ENCODE assay signal across 1 cellular context in the genomic region with DNA sequence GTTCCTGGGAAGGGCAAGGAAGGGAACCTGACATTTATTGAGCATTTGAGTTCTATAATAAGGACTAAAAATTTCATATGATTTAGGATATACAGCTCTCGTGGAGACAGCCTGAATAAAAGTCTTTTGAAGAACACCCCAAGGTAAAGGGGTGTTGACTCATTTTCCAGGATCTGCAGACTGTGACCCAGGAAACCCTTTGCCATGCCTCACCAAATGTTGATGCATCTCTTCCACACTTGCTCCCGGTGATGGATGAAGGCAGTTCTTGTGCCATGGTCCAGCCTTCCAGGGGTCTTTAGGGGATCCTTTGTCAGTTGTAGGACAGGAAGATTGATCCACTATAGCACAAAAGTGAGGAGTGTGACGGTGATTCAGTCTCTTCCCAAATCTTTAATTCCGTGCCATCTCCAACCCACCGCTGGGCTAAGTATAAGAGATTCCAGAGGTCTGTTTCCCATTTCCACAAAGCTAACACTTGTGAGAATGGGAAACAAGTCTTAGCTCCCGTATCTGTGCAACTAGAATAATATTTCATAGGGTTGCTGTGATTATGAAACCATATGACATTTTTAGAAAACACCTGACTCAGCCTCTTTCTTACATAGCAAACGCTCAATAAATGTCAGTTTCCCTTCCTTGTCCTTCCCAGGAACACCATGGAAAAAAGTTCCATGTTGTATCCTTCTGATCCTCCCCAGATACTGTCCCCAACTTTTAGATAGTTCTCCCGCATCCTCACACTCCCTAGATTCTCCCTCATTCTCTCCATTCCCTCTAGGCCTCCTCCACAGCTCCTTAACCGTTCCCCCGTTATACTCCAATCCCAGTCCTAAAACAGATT.
A peak's percentile ranks its signal among the peaks of the same experiment; 100 is the strongest.
TF ChIP-seq lines count a peak whose summit lies in the region.

No MANE protein-coding gene starts in this region.

TF ChIP-seq in K562, 482 proteins besides CTCF, POLR2A, EP300 and RAD21 (continued from another document and continues in another):
- TF ChIP-seq, protein P1, sequence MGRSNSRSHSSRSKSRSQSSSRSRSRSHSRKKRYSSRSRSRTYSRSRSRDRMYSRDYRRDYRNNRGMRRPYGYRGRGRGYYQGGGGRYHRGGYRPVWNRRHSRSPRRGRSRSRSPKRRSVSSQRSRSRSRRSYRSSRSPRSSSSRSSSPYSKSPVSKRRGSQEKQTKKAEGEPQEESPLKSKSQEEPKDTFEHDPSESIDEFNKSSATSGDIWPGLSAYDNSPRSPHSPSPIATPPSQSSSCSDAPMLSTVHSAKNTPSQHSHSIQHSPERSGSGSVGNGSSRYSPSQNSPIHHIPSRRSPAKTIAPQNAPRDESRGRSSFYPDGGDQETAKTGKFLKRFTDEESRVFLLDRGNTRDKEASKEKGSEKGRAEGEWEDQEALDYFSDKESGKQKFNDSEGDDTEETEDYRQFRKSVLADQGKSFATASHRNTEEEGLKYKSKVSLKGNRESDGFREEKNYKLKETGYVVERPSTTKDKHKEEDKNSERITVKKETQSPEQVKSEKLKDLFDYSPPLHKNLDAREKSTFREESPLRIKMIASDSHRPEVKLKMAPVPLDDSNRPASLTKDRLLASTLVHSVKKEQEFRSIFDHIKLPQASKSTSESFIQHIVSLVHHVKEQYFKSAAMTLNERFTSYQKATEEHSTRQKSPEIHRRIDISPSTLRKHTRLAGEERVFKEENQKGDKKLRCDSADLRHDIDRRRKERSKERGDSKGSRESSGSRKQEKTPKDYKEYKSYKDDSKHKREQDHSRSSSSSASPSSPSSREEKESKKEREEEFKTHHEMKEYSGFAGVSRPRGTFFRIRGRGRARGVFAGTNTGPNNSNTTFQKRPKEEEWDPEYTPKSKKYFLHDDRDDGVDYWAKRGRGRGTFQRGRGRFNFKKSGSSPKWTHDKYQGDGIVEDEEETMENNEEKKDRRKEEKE (IDR thresholded peaks at IDR 0.05; ENCODE audit: borderline replicate concordance in 1 of 2, control insufficient read depth in 1 of 2, low read depth in 2 of 2, low read length in 1 of 2) = 0 out of 4 replicates have a peak, but pooled peaks of 1 of the 2 experiments have one; percentile 60
- TF ChIP-seq ZBTB1 (CRISPR knock-in tag; IDR thresholded peaks at IDR 0.05; ENCODE audit: borderline replicate concordance, low read depth) (no peak), TCF3 (CRISPR knock-in tag; IDR thresholded peaks at IDR 0.05) (no peak), LARP7 (IDR thresholded peaks at IDR 0.05) (peak; percentile 21; the same call in 1 of the 2 replicates), CBFB (CRISPR knock-in tag; IDR thresholded peaks at IDR 0.05) (no peak), ZNF282 (CRISPR knock-in tag; IDR thresholded peaks at IDR 0.05) (no peak), NFIC (IDR thresholded peaks at IDR 0.05) (no peak), CREM (IDR thresholded peaks at IDR 0.05; ENCODE audit: low read depth) (no peak), HSF4 (CRISPR knock-in tag; IDR thresholded peaks at IDR 0.05; ENCODE audit: borderline replicate concordance) (no peak), NCOA2 (IDR thresholded peaks at IDR 0.05; ENCODE audit: partially characterized antibody in 2 of 2) (no peak), MAFK (IDR thresholded peaks at IDR 0.05; ENCODE audit: low read length) (peak; percentile 37), KAT7 (CRISPR knock-in tag; IDR thresholded peaks at IDR 0.05; ENCODE audit: borderline replicate concordance) (0 out of 2 replicates have a peak, but pooled peaks have one; percentile 0), ZNF354B (CRISPR knock-in tag; IDR thresholded peaks at IDR 0.05) (no peak), MAFF (IDR thresholded peaks at IDR 0.05; ENCODE audit: low read length) (peak; percentile 48; the same call in 1 of the 2 replicates), HDAC6 (IDR thresholded peaks at IDR 0.05; ENCODE audit: low read depth, low read length) (no peak), ZNF445 (CRISPR knock-in tag; IDR thresholded peaks at IDR 0.05; ENCODE audit: low read depth) (no peak), CHD2 (IDR thresholded peaks at IDR 0.05; ENCODE audit: low read depth, low read length) (no peak), TEAD1 (CRISPR knock-in tag; IDR thresholded peaks at IDR 0.05) (no peak), ZNF584 (CRISPR knock-in tag; IDR thresholded peaks at IDR 0.05; ENCODE audit: low read depth) (0 out of 2 replicates have a peak, but pooled peaks have one; percentile 41), BCL6 (CRISPR knock-in tag; IDR thresholded peaks at IDR 0.05) (no peak), ETS2 (tag; IDR thresholded peaks at IDR 0.05; ENCODE audit: borderline replicate concordance, poor library complexity, severe bottlenecking) (no peak), HNRNPK (IDR thresholded peaks at IDR 0.05; ENCODE audit: low read depth, low read length, poor library complexity, severe bottlenecking) (no peak), GABPB1 (CRISPR knock-in tag; IDR thresholded peaks at IDR 0.05) (no peak), SMARCE1 (IDR thresholded peaks at IDR 0.05) (0 out of 2 replicates have a peak, but pooled peaks have one; percentile 18), MCM7 (IDR thresholded peaks at IDR 0.05) (no peak), YBX1 (IDR thresholded peaks at IDR 0.05) (no peak), ZNF146 (CRISPR knock-in tag; IDR thresholded peaks at IDR 0.05; ENCODE audit: unreplicated experiment) (no peak), CSDE1 (IDR thresholded peaks at IDR 0.05) (no peak), EWSR1 (IDR thresholded peaks at IDR 0.05; ENCODE audit: borderline replicate concordance, low read depth, partially characterized antibody) (no peak), HDAC2 (IDR thresholded peaks at IDR 0.05) (no peak), MTA2 (IDR thresholded peaks at IDR 0.05; ENCODE audit: low read depth) (0 out of 2 replicates have a peak, but pooled peaks have one; percentile 10), TRIM28 (IDR thresholded peaks at IDR 0.05) (no peak), PHF8 (IDR thresholded peaks at IDR 0.05; ENCODE audit: borderline replicate concordance, low read length) (no peak), TBP (optimal IDR thresholded peaks at IDR 0.05; ENCODE audit: low read depth, low read length) (no peak), TGIF2 (CRISPR knock-in tag; IDR thresholded peaks at IDR 0.05) (no peak)
- TF ChIP-seq, protein P2, sequence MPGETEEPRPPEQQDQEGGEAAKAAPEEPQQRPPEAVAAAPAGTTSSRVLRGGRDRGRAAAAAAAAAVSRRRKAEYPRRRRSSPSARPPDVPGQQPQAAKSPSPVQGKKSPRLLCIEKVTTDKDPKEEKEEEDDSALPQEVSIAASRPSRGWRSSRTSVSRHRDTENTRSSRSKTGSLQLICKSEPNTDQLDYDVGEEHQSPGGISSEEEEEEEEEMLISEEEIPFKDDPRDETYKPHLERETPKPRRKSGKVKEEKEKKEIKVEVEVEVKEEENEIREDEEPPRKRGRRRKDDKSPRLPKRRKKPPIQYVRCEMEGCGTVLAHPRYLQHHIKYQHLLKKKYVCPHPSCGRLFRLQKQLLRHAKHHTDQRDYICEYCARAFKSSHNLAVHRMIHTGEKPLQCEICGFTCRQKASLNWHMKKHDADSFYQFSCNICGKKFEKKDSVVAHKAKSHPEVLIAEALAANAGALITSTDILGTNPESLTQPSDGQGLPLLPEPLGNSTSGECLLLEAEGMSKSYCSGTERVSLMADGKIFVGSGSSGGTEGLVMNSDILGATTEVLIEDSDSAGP (CRISPR knock-in tag; IDR thresholded peaks at IDR 0.05) = no peak
- TF ChIP-seq, protein P3, sequence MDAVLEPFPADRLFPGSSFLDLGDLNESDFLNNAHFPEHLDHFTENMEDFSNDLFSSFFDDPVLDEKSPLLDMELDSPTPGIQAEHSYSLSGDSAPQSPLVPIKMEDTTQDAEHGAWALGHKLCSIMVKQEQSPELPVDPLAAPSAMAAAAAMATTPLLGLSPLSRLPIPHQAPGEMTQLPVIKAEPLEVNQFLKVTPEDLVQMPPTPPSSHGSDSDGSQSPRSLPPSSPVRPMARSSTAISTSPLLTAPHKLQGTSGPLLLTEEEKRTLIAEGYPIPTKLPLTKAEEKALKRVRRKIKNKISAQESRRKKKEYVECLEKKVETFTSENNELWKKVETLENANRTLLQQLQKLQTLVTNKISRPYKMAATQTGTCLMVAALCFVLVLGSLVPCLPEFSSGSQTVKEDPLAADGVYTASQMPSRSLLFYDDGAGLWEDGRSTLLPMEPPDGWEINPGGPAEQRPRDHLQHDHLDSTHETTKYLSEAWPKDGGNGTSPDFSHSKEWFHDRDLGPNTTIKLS (IDR thresholded peaks at IDR 0.05; ENCODE audit: borderline replicate concordance, low read depth) = no peak
- TF ChIP-seq, protein P4, sequence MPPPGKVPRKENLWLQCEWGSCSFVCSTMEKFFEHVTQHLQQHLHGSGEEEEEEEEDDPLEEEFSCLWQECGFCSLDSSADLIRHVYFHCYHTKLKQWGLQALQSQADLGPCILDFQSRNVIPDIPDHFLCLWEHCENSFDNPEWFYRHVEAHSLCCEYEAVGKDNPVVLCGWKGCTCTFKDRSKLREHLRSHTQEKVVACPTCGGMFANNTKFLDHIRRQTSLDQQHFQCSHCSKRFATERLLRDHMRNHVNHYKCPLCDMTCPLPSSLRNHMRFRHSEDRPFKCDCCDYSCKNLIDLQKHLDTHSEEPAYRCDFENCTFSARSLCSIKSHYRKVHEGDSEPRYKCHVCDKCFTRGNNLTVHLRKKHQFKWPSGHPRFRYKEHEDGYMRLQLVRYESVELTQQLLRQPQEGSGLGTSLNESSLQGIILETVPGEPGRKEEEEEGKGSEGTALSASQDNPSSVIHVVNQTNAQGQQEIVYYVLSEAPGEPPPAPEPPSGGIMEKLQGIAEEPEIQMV (tag; conservative IDR thresholded peaks at IDR 0.05; ENCODE audit: low read depth) = no peak
- TF ChIP-seq, protein P5, sequence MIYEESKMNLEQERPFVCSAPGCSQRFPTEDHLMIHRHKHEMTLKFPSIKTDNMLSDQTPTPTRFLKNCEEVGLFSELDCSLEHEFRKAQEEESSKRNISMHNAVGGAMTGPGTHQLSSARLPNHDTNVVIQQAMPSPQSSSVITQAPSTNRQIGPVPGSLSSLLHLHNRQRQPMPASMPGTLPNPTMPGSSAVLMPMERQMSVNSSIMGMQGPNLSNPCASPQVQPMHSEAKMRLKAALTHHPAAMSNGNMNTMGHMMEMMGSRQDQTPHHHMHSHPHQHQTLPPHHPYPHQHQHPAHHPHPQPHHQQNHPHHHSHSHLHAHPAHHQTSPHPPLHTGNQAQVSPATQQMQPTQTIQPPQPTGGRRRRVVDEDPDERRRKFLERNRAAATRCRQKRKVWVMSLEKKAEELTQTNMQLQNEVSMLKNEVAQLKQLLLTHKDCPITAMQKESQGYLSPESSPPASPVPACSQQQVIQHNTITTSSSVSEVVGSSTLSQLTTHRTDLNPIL (CRISPR knock-in tag; IDR thresholded peaks at IDR 0.05) = 0 out of 2 replicates have a peak, but pooled peaks have one; percentile 33
- TF ChIP-seq, protein P6, sequence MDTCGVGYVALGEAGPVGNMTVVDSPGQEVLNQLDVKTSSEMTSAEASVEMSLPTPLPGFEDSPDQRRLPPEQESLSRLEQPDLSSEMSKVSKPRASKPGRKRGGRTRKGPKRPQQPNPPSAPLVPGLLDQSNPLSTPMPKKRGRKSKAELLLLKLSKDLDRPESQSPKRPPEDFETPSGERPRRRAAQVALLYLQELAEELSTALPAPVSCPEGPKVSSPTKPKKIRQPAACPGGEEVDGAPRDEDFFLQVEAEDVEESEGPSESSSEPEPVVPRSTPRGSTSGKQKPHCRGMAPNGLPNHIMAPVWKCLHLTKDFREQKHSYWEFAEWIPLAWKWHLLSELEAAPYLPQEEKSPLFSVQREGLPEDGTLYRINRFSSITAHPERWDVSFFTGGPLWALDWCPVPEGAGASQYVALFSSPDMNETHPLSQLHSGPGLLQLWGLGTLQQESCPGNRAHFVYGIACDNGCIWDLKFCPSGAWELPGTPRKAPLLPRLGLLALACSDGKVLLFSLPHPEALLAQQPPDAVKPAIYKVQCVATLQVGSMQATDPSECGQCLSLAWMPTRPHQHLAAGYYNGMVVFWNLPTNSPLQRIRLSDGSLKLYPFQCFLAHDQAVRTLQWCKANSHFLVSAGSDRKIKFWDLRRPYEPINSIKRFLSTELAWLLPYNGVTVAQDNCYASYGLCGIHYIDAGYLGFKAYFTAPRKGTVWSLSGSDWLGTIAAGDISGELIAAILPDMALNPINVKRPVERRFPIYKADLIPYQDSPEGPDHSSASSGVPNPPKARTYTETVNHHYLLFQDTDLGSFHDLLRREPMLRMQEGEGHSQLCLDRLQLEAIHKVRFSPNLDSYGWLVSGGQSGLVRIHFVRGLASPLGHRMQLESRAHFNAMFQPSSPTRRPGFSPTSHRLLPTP (IDR thresholded peaks at IDR 0.05; ENCODE audit: borderline replicate concordance, extremely low read depth, insufficient read length) = no peak
- TF ChIP-seq, protein P7, sequence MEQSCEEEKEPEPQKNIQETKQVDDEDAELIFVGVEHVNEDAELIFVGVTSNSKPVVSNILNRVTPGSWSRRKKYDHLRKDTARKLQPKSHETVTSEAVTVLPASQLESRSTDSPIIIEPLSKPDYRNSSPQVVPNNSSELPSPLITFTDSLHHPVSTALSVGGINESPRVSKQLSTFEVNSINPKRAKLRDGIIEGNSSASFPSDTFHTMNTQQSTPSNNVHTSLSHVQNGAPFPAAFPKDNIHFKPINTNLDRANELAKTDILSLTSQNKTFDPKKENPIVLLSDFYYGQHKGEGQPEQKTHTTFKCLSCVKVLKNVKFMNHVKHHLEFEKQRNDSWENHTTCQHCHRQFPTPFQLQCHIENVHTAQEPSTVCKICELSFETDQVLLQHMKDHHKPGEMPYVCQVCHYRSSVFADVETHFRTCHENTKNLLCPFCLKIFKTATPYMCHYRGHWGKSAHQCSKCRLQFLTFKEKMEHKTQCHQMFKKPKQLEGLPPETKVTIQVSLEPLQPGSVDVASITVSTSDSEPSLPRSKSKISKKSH (CRISPR knock-in tag; IDR thresholded peaks at IDR 0.05) = no peak
- TF ChIP-seq, protein P8, sequence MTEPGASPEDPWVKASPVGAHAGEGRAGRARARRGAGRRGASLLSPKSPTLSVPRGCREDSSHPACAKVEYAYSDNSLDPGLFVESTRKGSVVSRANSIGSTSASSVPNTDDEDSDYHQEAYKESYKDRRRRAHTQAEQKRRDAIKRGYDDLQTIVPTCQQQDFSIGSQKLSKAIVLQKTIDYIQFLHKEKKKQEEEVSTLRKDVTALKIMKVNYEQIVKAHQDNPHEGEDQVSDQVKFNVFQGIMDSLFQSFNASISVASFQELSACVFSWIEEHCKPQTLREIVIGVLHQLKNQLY (CRISPR knock-in tag; conservative IDR thresholded peaks at IDR 0.05) = no peak
- TF ChIP-seq, protein P9, sequence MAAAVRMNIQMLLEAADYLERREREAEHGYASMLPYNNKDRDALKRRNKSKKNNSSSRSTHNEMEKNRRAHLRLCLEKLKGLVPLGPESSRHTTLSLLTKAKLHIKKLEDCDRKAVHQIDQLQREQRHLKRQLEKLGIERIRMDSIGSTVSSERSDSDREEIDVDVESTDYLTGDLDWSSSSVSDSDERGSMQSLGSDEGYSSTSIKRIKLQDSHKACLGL (CRISPR knock-in tag; IDR thresholded peaks at IDR 0.05; ENCODE audit: borderline replicate concordance, poor library complexity, severe bottlenecking) = no peak
